ENCODE assay signal across 27 cellular contexts in genomic region chr5:129241755-129242154, GRCh38.
"Had no signal": no experiment of that assay in that cellular context is flagged by ENCODE, and none has a peak within 500 bp of the region (broad histone marks: within the 10 kb centered on the region; RNA-seq: fewer than 3 reads in every experiment).

No MANE protein-coding gene starts in this region.

- H3K9me3 ChIP-seq: esophagus squamous epithelium, right atrium auricular region, upper lobe of left lung, vagina had no signal

- H3K4me3 ChIP-seq: esophagus squamous epithelium, pancreas, right atrium auricular region, smooth muscle cell, upper lobe of left lung, vagina had no signal

- H3K4me1 ChIP-seq: esophagus squamous epithelium, pancreas, right atrium auricular region, upper lobe of left lung, vagina had no signal

- DNase-seq: activated CD4-positive, alpha-beta memory T cell treated with anti-CD3 and anti-CD28 coated beads, Interleukin-2, amount 10 ng/mL, durations not matched to agents 7 days and 5 days; activated CD4-positive, alpha-beta T cell treated with anti-CD3 and anti-CD28 coated beads for 1 hour; activated CD4-positive, alpha-beta T cell treated with anti-CD3 and anti-CD28 coated beads, Interleukin-2, amount 10 ng/mL, durations not matched to agents 7 days and 5 days; activated CD8-positive, alpha-beta memory T cell treated with anti-CD3 and anti-CD28 coated beads, Interleukin-2, amount 50 U/mL, for 48 hours; activated naive CD8-positive, alpha-beta T cell treated with anti-CD3 and anti-CD28 coated beads, Interleukin-2, amount 50 U/mL, for 24 hours; activated T-cell treated with anti-CD3 and anti-CD28 coated beads, Interleukin-2, amount 50 U/mL, for 24 hours; amygdala; central memory CD4-positive, alpha-beta T cell; endodermal cell; esophagus squamous epithelium; left colon; midbrain; naive thymus-derived CD4-positive, alpha-beta T cell; nucleus accumbens; pancreas; stimulated activated CD4-positive, alpha-beta T cell treated with anti-CD3 and anti-CD28 coated beads, Interleukin-1b, Interleukin-23, amount 100 ng/mL, for 48 hours; stimulated activated CD4-positive, alpha-beta T cell treated with anti-CD3 and anti-CD28 coated beads, Interleukin-4, amount 100 ng/mL, for 4 hours; stimulated activated CD8-positive, alpha-beta memory T cell treated with anti-CD3 and anti-CD28 coated beads, Interleukin-4, amount 100 ng/mL, for 48 hours; stimulated activated naive CD8-positive, alpha-beta T cell treated with anti-CD3 and anti-CD28 coated beads, Interleukin-15, amount 100 ng/mL, for 72 hours; substantia nigra; T-helper 9 cell; upper lobe of left lung had no signal

- H3K36me3 ChIP-seq: esophagus squamous epithelium, pancreas, right atrium auricular region, upper lobe of left lung, vagina had no signal

- ATAC-seq: activated naive CD8-positive, alpha-beta T cell treated with anti-CD3 and anti-CD28 coated beads, Interleukin-2, amount 50 U/mL, for 24 hours; activated T-helper 17 cell treated with anti-CD3 and anti-CD28 coated beads, Interleukin-2, amount 50 U/mL, for 72 hours; left colon; naive thymus-derived CD4-positive, alpha-beta T cell; pancreas; stimulated activated memory B cell treated with anti-CD40 and anti-IgM and Interleukin-4, amounts not matched to agents 10 μg/mL and 1 μg/mL and 100 μg/mL, for 72 hours; stimulated activated naive CD8-positive, alpha-beta T cell treated with anti-CD3 and anti-CD28 coated beads, Interleukin-15, amount 100 ng/mL, for 72 hours had no signal

- H3K27ac ChIP-seq: esophagus squamous epithelium, pancreas, right atrium auricular region, upper lobe of left lung, vagina had no signal

- H3K27me3 ChIP-seq: esophagus squamous epithelium, pancreas, right atrium auricular region, upper lobe of left lung, vagina had no signal

- H3K4me2 ChIP-seq: smooth muscle cell had no signal
